ENCODE assay signal across 8 cellular contexts in genomic region chr3:196186661-196187573, GRCh38. TPM values are rescaled to one million over a fixed set of nuclear protein-coding genes. Genes with fewer than 3 reads are reported as not detected.
A peak's percentile ranks its signal among the peaks of the same experiment; 100 is the strongest.
DNase-seq lines count a peak whose midpoint lies in the region; ATAC-seq and TF ChIP-seq lines count a peak whose summit lies in the region.

No MANE protein-coding gene starts in this region.

- H3K36me3 ChIP-seq in DND-41 (ENCODE audit: insufficient read depth, low read length) (no peaks in the 10 kb centered on the region), mesodermal cell (ENCODE audit: control insufficient read depth, insufficient read depth, low read length) (no peaks in the 10 kb centered on the region)

- H3K4me3 ChIP-seq in DND-41 (ENCODE audit: low read depth in 1 of 2, low read length in 2 of 2) (no peak overlapping the region), mesodermal cell (ENCODE audit: extremely low read depth, insufficient read depth, low read length, poor library complexity, severe bottlenecking) (no peak overlapping the region), lower leg skin (ENCODE audit: low read depth, poor library complexity, severe bottlenecking) (no peak overlapping the region)

- H3K9ac ChIP-seq in DND-41 (ENCODE audit: low read depth, low read length) = peak overlapping the region; percentile 22

- H3K27me3 Mint-ChIP-seq in activated T-helper 1 cell treated with anti-CD3 and anti-CD28 coated beads, Interleukin-12 subunit alpha, Interleukin-12 subunit beta, Interleukin-2, Interleukin-4 antibody, amounts not matched to agents 30 ng/mL and 10 ng/mL and 1 ng/mL, durations not matched to agents 14 hours and 24 hours and 36 hours (ENCODE audit: insufficient read depth) = no peaks in the 10 kb centered on the region

- ATAC-seq in DND-41 (ENCODE audit: insufficient read depth, low read depth) (peak; percentile 14; the same call in 1 of the 3 replicates), GM21360 (IDR thresholded peaks at IDR 0.05; ENCODE audit: unreplicated experiment) (peak; percentile 46)

- H2AFZ ChIP-seq in DND-41 (ENCODE audit: low read depth, low read length) = peak overlapping the region; percentile 46

- H3K4me1 ChIP-seq in DND-41 (ENCODE audit: insufficient read depth, low read length) (peaks cover 34% of the 10 kb centered on the region), mesodermal cell (ENCODE audit: control insufficient read depth, insufficient read depth, low read length, poor library complexity, severe bottlenecking) (no peaks in the 10 kb centered on the region)

- H3K27me3 ChIP-seq in DND-41 (ENCODE audit: insufficient read depth, low read length, poor library complexity) = no peaks in the 10 kb centered on the region

- no peak for TF ChIP-seq POLR2A in lower leg skin (IDR thresholded peaks at IDR 0.05)

- H3K27ac Mint-ChIP-seq in activated T-helper 1 cell treated with anti-CD3 and anti-CD28 coated beads, Interleukin-12 subunit alpha, Interleukin-12 subunit beta, Interleukin-2, Interleukin-4 antibody, amounts not matched to agents 30 ng/mL and 10 ng/mL and 1 ng/mL, durations not matched to agents 14 hours and 24 hours and 36 hours = peak overlapping the region; percentile 79

- no peaks in the 10 kb centered on the region for H4K20me1 ChIP-seq in DND-41 (ENCODE audit: insufficient read depth, low read length)

- H3K4me1 Mint-ChIP-seq in activated T-helper 1 cell treated with anti-CD3 and anti-CD28 coated beads, Interleukin-12 subunit alpha, Interleukin-12 subunit beta, Interleukin-2, Interleukin-4 antibody, amounts not matched to agents 30 ng/mL and 10 ng/mL and 1 ng/mL, durations not matched to agents 14 hours and 24 hours and 36 hours (ENCODE audit: low read depth) = peaks cover 53% of the 10 kb centered on the region

- TF ChIP-seq CTCF in DND-41 (IDR thresholded peaks at IDR 0.05; ENCODE audit: borderline replicate concordance, extremely low read depth, low read length, poor library complexity, severe bottlenecking) = no peak
- no peak for TF ChIP-seq CTCF in lower leg skin (IDR thresholded peaks at IDR 0.05)

- peak; percentile 45 for DNase-seq in DND-41
- peak; percentile 74 for DNase-seq in NCI-H1092 (lab: John Stamatoyannopoulos, UW)
- DNase-seq in activated T-helper 1 cell treated with anti-CD3 and anti-CD28 coated beads, Interleukin-12 subunit alpha, Interleukin-12 subunit beta, Interleukin-2, Interleukin-4 antibody, amounts not matched to agents 30 ng/mL and 10 ng/mL and 1 ng/mL, durations not matched to agents 14 hours and 24 hours and 36 hours (ENCODE audit: low spot score) = no peak
- no peak for DNase-seq in lower leg skin (ENCODE audit: low spot score in 2 of 2)
- no peak for DNase-seq in kidney glomerular epithelial cell (lab: John Stamatoyannopoulos, UW)
- DNase-seq in foreskin melanocyte = no peak

- intact Hi-C loops in activated T-helper 1 cell treated with anti-CD3 and anti-CD28 coated beads, Interleukin-12 subunit alpha, Interleukin-12 subunit beta, Interleukin-2, Interleukin-4 antibody, amounts not matched to agents 30 ng/mL and 10 ng/mL and 1 ng/mL, durations not matched to agents 14 hours and 24 hours and 36 hours (cut with micrococcal nuclease) = no loop called here
- intact Hi-C loops in lower leg skin (cut with DNase I; ENCODE audit: low total_unique reads) = no loop called here

- peak overlapping the region; percentile 68; the same call in 1 of the 2 replicates for H3K27ac ChIP-seq in DND-41 (ENCODE audit: low read length)
- peak overlapping the region; percentile 10 for H3K27ac ChIP-seq in mesodermal cell (ENCODE audit: low read depth, low read length, severe bottlenecking)

- no peak overlapping the region for H3K4me2 ChIP-seq in DND-41 (ENCODE audit: insufficient read depth, low read length)

- no peaks in the 10 kb centered on the region for H3K9me3 Mint-ChIP-seq in activated T-helper 1 cell treated with anti-CD3 and anti-CD28 coated beads, Interleukin-12 subunit alpha, Interleukin-12 subunit beta, Interleukin-2, Interleukin-4 antibody, amounts not matched to agents 30 ng/mL and 10 ng/mL and 1 ng/mL, durations not matched to agents 14 hours and 24 hours and 36 hours

- 36 to 50% methylated on average over 22 to 25 of the region's 31 CpGs for whole genome bisulfite sequencing in mesodermal cell (ENCODE audit: insufficient coverage in 2 of 2), 2 experiments
- WGBS in lower leg skin, 2 donors = 39 to 49% methylated on average over 28 to 31 of the region's 31 CpGs

- H3K4me3 Mint-ChIP-seq in activated T-helper 1 cell treated with anti-CD3 and anti-CD28 coated beads, Interleukin-12 subunit alpha, Interleukin-12 subunit beta, Interleukin-2, Interleukin-4 antibody, amounts not matched to agents 30 ng/mL and 10 ng/mL and 1 ng/mL, durations not matched to agents 14 hours and 24 hours and 36 hours = peak overlapping the region; percentile 33

- no peaks in the 10 kb centered on the region for H3K36me3 Mint-ChIP-seq in activated T-helper 1 cell treated with anti-CD3 and anti-CD28 coated beads, Interleukin-12 subunit alpha, Interleukin-12 subunit beta, Interleukin-2, Interleukin-4 antibody, amounts not matched to agents 30 ng/mL and 10 ng/mL and 1 ng/mL, durations not matched to agents 14 hours and 24 hours and 36 hours (ENCODE audit: low read depth)

- no peaks in the 10 kb centered on the region for H3K9me3 ChIP-seq in DND-41 (ENCODE audit: insufficient read depth, low read length, severe bottlenecking)
- H3K9me3 ChIP-seq in mesodermal cell (ENCODE audit: control insufficient read depth, low read length) = no peaks in the 10 kb centered on the region

- H3K79me2 ChIP-seq in DND-41 (ENCODE audit: insufficient read depth, low read length) = no peaks in the 10 kb centered on the region

RNA-seq across cellular contexts. Expression of gene ZDHHC19, which starts 24.3 kb away (rescaled TPM):
- 0.36 TPM in 1 of 2 replicates, not detected in the other for total RNA-seq in activated T-helper 1 cell treated with anti-CD3 and anti-CD28 coated beads, Interleukin-12 subunit alpha, Interleukin-12 subunit beta, Interleukin-2, Interleukin-4 antibody, amounts not matched to agents 30 ng/mL and 10 ng/mL and 1 ng/mL, durations not matched to agents 14 hours and 24 hours and 36 hours
- polyA plus RNA-seq in mesodermal cell (2013, experiment 1 of 2) = not detected
- polyA plus RNA-seq in mesodermal cell (2013, experiment 2 of 2) = not detected
- total RNA-seq in lower leg skin = not detected

RNA-seq across cellular contexts. Expression of gene SLC51A, which starts 29.4 kb away (rescaled TPM):
- not detected in 2 replicates for total RNA-seq in activated T-helper 1 cell treated with anti-CD3 and anti-CD28 coated beads, Interleukin-12 subunit alpha, Interleukin-12 subunit beta, Interleukin-2, Interleukin-4 antibody, amounts not matched to agents 30 ng/mL and 10 ng/mL and 1 ng/mL, durations not matched to agents 14 hours and 24 hours and 36 hours
- polyA plus RNA-seq in mesodermal cell (2013, experiment 1 of 2) = not detected
- not detected for polyA plus RNA-seq in mesodermal cell (2013, experiment 2 of 2)
- total RNA-seq in lower leg skin = not detected

Comparison
In these comparisons a context has a peak if more than half of its experiments do, and no peak if none do; other contexts are left out.
1. DNase-seq: peak in DND-41 (single experiment) and NCI-H1092 (single experiment); none in activated T-helper 1 cell treated with anti-CD3 and anti-CD28 coated beads, Interleukin-12 subunit alpha, Interleukin-12 subunit beta, Interleukin-2, Interleukin-4 antibody, amounts not matched to agents 30 ng/mL and 10 ng/mL and 1 ng/mL, durations not matched to agents 14 hours and 24 hours and 36 hours (single experiment), lower leg skin (0 of 2), kidney glomerular epithelial cell (single experiment) and foreskin melanocyte (single experiment).